ENCODE assay signal across 1 cellular context in genomic region chr19:38434549-38435051, GRCh38.
TF ChIP-seq lines count a peak whose summit lies in the region.

No MANE protein-coding gene starts in this region.

TF ChIP-seq in A549, 52 proteins besides CTCF, POLR2A, EP300 and RAD21:
- TF ChIP-seq, protein P1, sequence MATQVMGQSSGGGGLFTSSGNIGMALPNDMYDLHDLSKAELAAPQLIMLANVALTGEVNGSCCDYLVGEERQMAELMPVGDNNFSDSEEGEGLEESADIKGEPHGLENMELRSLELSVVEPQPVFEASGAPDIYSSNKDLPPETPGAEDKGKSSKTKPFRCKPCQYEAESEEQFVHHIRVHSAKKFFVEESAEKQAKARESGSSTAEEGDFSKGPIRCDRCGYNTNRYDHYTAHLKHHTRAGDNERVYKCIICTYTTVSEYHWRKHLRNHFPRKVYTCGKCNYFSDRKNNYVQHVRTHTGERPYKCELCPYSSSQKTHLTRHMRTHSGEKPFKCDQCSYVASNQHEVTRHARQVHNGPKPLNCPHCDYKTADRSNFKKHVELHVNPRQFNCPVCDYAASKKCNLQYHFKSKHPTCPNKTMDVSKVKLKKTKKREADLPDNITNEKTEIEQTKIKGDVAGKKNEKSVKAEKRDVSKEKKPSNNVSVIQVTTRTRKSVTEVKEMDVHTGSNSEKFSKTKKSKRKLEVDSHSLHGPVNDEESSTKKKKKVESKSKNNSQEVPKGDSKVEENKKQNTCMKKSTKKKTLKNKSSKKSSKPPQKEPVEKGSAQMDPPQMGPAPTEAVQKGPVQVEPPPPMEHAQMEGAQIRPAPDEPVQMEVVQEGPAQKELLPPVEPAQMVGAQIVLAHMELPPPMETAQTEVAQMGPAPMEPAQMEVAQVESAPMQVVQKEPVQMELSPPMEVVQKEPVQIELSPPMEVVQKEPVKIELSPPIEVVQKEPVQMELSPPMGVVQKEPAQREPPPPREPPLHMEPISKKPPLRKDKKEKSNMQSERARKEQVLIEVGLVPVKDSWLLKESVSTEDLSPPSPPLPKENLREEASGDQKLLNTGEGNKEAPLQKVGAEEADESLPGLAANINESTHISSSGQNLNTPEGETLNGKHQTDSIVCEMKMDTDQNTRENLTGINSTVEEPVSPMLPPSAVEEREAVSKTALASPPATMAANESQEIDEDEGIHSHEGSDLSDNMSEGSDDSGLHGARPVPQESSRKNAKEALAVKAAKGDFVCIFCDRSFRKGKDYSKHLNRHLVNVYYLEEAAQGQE (IDR thresholded peaks at IDR 0.05) = no peak
- TF ChIP-seq MAFK (IDR thresholded peaks at IDR 0.05; ENCODE audit: partially characterized antibody) = peak; percentile 99
- TF ChIP-seq, protein P2, sequence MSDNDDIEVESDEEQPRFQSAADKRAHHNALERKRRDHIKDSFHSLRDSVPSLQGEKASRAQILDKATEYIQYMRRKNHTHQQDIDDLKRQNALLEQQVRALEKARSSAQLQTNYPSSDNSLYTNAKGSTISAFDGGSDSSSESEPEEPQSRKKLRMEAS (IDR thresholded peaks at IDR 0.05) = no peak
